In genomic region chr16:87033541-87034300, GRCh38 we compare ENCODE assay signal across 28 cellular contexts.
A peak's percentile ranks its signal among the peaks of the same experiment; 100 is the strongest.
DNase-seq lines count a peak whose midpoint lies in the region; ATAC-seq and TF ChIP-seq lines count a peak whose summit lies in the region.
"Had no signal": no experiment of that assay in that cellular context is flagged by ENCODE, and none has a peak within 500 bp of the region (broad histone marks: within the 10 kb centered on the region; RNA-seq: fewer than 3 reads in every experiment).

No MANE protein-coding gene starts in this region.

- H3K36me3 ChIP-seq in left ventricle myocardium inferior (no peaks in the 10 kb centered on the region), ovary (no peaks in the 10 kb centered on the region), left lung (no peaks in the 10 kb centered on the region)
- H3K36me3 ChIP-seq: SJCRH30, upper lobe of right lung had no signal

- WGBS in ovary, 3 donors = 12 to 21% (median 20%) methylated on average over 18 of the region's 18 CpGs

- no peaks in the 10 kb centered on the region for H3K27me3 ChIP-seq in left ventricle myocardium inferior (ENCODE audit: low read depth)
- no peaks in the 10 kb centered on the region for H3K27me3 ChIP-seq in ovary
- H3K27me3 ChIP-seq in left lung = peaks cover 0 to 25% of the 10 kb centered on the region in 2 donors
- H3K27me3 ChIP-seq: body of pancreas, SJCRH30, upper lobe of right lung had no signal

- H3K9me3 ChIP-seq in left ventricle myocardium inferior (replicated peaks) (no peaks in the 10 kb centered on the region), ovary (no peaks in the 10 kb centered on the region), left lung (no peaks in the 10 kb centered on the region)
- H3K9me3 ChIP-seq: body of pancreas, SJCRH30, upper lobe of right lung had no signal

- TF ChIP-seq CTCF in coronary artery (IDR thresholded peaks at IDR 0.05) (no peak), left ventricle myocardium inferior (IDR thresholded peaks at IDR 0.05; ENCODE audit: borderline replicate concordance) (no peak), ovary (IDR thresholded peaks at IDR 0.05) (no peak), left lung (IDR thresholded peaks at IDR 0.05) (no peak)

- no peak for ATAC-seq in left lung
- ATAC-seq: activated naive CD8-positive, alpha-beta T cell treated with anti-CD3 and anti-CD28 coated beads, Interleukin-2, amount 50 U/mL, for 24 hours; body of pancreas; esophagus mucosa; upper lobe of right lung had no signal

- TF ChIP-seq POLR2A in ovary (IDR thresholded peaks at IDR 0.05) = no peak

- H3K4me3 ChIP-seq in coronary artery (peak overlapping the region; percentile 47), left ventricle myocardium inferior (no peak overlapping the region), ovary (no peak overlapping the region), left lung (no peak overlapping the region)
- H3K4me3 ChIP-seq: body of pancreas, GM23248, hepatocyte, SJCRH30, upper lobe of right lung had no signal

- no peak for DNase-seq in coronary artery (ENCODE audit: low spot score)
- DNase-seq in left ventricle myocardium inferior = peak; percentile 56
- DNase-seq in ovary = peak in 3 of 5 donors; percentile 56 to 73 (median 64)
- no peak for DNase-seq in dedifferentiated amniotic fluid mesenchymal stem cell (ENCODE audit: extremely low spot score)
- DNase-seq in left lung = no peak
- no peak for DNase-seq in NCI-H146 (lab: John Stamatoyannopoulos, UW)
- DNase-seq in HCEC 1CT = no peak
- DNase-seq: activated CD4-positive, alpha-beta T cell treated with anti-CD3 and anti-CD28 coated beads, Interleukin-2, amount 10 ng/mL, durations not matched to agents 24 days and 14 days; activated gamma-delta T cell; activated naive CD8-positive, alpha-beta T cell treated with anti-CD3 and anti-CD28 coated beads, Interleukin-2, amount 50 U/mL, for 24 hours; activated T-cell treated with anti-CD3 and anti-CD28 coated beads, Interleukin-2, amount 50 U/mL, for 24 hours; body of pancreas; CD4-positive, CD25-positive, alpha-beta regulatory T cell; effector memory CD4-positive, alpha-beta T cell; foreskin melanocyte; GM23248; mesenchymal stem cell; NCI-H1092; NCI-H1930; NCI-H69; nucleus accumbens; SJCRH30; stimulated activated CD4-positive, alpha-beta T cell treated with anti-CD3 and anti-CD28 coated beads, Interleukin-12 subunit alpha, Interleukin-12 subunit beta, amount 100 ng/mL, for 4 hours; stimulated activated CD4-positive, alpha-beta T cell treated with anti-CD3 and anti-CD28 coated beads, Interleukin-4, amount 100 ng/mL, for 1 hour; T1000; upper lobe of right lung had no signal

- H3K4me1 ChIP-seq in left ventricle myocardium inferior = peaks cover 21% of the 10 kb centered on the region
- peaks cover 5% of the 10 kb centered on the region for H3K4me1 ChIP-seq in ovary (ENCODE audit: insufficient read depth)
- H3K4me1 ChIP-seq in left lung = no peaks in the 10 kb centered on the region
- H3K4me1 ChIP-seq: body of pancreas, upper lobe of right lung had no signal

- intact Hi-C loops in left ventricle myocardium inferior (cut with micrococcal nuclease) (no loop called here), ovary (cut with DNase I) (no loop called here), left lung (cut with DNase I) (no loop called here)

- no peak for TF ChIP-seq EP300 in ovary (IDR thresholded peaks at IDR 0.05)

- H3K27ac ChIP-seq in coronary artery (peak overlapping the region; percentile 48 to 90), left ventricle myocardium inferior (replicated peaks) (peak overlapping the region; percentile 76), ovary (peak overlapping the region in 1 of 2 donors; percentile 25), left lung (no peak overlapping the region)
- H3K27ac ChIP-seq: body of pancreas, GM23248, hepatocyte, SJCRH30, upper lobe of right lung had no signal

Comparison
In these comparisons a context has a peak if more than half of its experiments do, and no peak if none do; other contexts are left out.
1. DNase-seq: peak in left ventricle myocardium inferior (single experiment) and ovary (3 of 5); none in coronary artery (single experiment), dedifferentiated amniotic fluid mesenchymal stem cell (single experiment), left lung (0 of 2), NCI-H146 (single experiment) and HCEC 1CT (single experiment).
2. H3K27ac ChIP-seq: peak in coronary artery (2 of 2) and left ventricle myocardium inferior (single experiment); none in left lung (0 of 2).